ENCODE assay signal across 16 cellular contexts in genomic region chr17:74216505-74216904, GRCh38. TPM values are rescaled to one million over a fixed set of nuclear protein-coding genes. Genes with fewer than 3 reads are reported as not detected.
DNase-seq lines count a peak whose midpoint lies in the region; ATAC-seq and TF ChIP-seq lines count a peak whose summit lies in the region.
"Had no signal": no experiment of that assay in that cellular context is flagged by ENCODE, and none has a peak within 500 bp of the region (broad histone marks: within the 10 kb centered on the region; RNA-seq: fewer than 3 reads in every experiment).

No MANE protein-coding gene starts in this region.

- no peaks in the 10 kb centered on the region for H3K27me3 ChIP-seq in BLaER1
- H3K27me3 ChIP-seq in CD4-positive, alpha-beta T cell (ENCODE audit: control insufficient read depth, insufficient read depth, low read length): no peaks in the 10 kb centered on the region
- H3K27me3 ChIP-seq in gastrocnemius medialis: no peaks in the 10 kb centered on the region

- no peak for ATAC-seq in CD4-positive, alpha-beta T cell (ENCODE audit: poor library complexity)
- ATAC-seq in gastrocnemius medialis (no peak), HG03460 (IDR thresholded peaks at IDR 0.05; ENCODE audit: unreplicated experiment) (no peak), HG03439 (IDR thresholded peaks at IDR 0.05; ENCODE audit: unreplicated experiment) (no peak)
- ATAC-seq: HepG2 had no signal

- peaks cover 58% of the 10 kb centered on the region for H3K4me1 ChIP-seq in BLaER1
- H3K4me1 ChIP-seq in gastrocnemius medialis: peaks cover 48 to 53% of the 10 kb centered on the region in 2 donors

- no peak for TF ChIP-seq POLR2A in gastrocnemius medialis (IDR thresholded peaks at IDR 0.05)

- CTCF ChIA-PET in CD4-positive, alpha-beta T cell (lab: Charles Lee): interaction anchor here (1.5 kb wide), 1 partner anchor 17 kb away, joined by 5 read pairs; no protein-coding TSS in a partner anchor

- peak overlapping the region; percentile 45 for H3K4me3 Mint-ChIP-seq in CD4-positive, alpha-beta T cell
- H3K4me3 Mint-ChIP-seq in dendritic cell treated with granulocyte-macrophage colony-stimulating factor and Interleukin-4, amounts not matched to agents 40 ng/mL and 50 ng/mL, for 4 days: no peak overlapping the region

- H3K4me2 ChIP-seq in BLaER1: peak overlapping the region; percentile 95

- H4K20me1 ChIP-seq in BLaER1: peaks cover 79% of the 10 kb centered on the region

- H3K27ac Mint-ChIP-seq in CD4-positive, alpha-beta T cell: no peak overlapping the region
- peak overlapping the region; percentile 62 for H3K27ac Mint-ChIP-seq in dendritic cell treated with granulocyte-macrophage colony-stimulating factor and Interleukin-4, amounts not matched to agents 40 ng/mL and 50 ng/mL, for 4 days

- no peak overlapping the region for H3K9ac ChIP-seq in BLaER1

- no peaks in the 10 kb centered on the region for H3K9me3 Mint-ChIP-seq in CD4-positive, alpha-beta T cell
- no peaks in the 10 kb centered on the region for H3K9me3 Mint-ChIP-seq in dendritic cell treated with granulocyte-macrophage colony-stimulating factor and Interleukin-4, amounts not matched to agents 40 ng/mL and 50 ng/mL, for 4 days
- H3K9me3 Mint-ChIP-seq: CD14-positive monocyte had no signal

- H3K27me3 Mint-ChIP-seq in CD4-positive, alpha-beta T cell: no peaks in the 10 kb centered on the region
- no peaks in the 10 kb centered on the region for H3K27me3 Mint-ChIP-seq in dendritic cell treated with granulocyte-macrophage colony-stimulating factor and Interleukin-4, amounts not matched to agents 40 ng/mL and 50 ng/mL, for 4 days

- no peak for DNase-seq in CD4-positive, alpha-beta T cell
- DNase-seq in gastrocnemius medialis (no peak), iPS-NIHi7 (ENCODE audit: extremely low spot score) (no peak)
- DNase-seq: DMS 273 treated with DMSO at 0.1 percent for 48 hours, DND-41, HCEC 1CT, KBM-7, SIG-M5 had no signal

- in situ Hi-C loops in gastrocnemius medialis (cut with MboI; ENCODE audit: low sequenced_read_pairs in 4 of 4): loop anchor here in 3 of 4 donors (10.0 to 25.0 kb wide), 3 partner anchors 146 to 271 kb away; partner anchors contain the start of genes BTBD17 (in 1 of the 3) and GPR142 (in 1 of the 3)

- H3K9me3 ChIP-seq in BLaER1: no peaks in the 10 kb centered on the region
- no peaks in the 10 kb centered on the region for H3K9me3 ChIP-seq in CD4-positive, alpha-beta T cell (ENCODE audit: control insufficient read depth, low read length)
- H3K9me3 ChIP-seq in gastrocnemius medialis: no peaks in the 10 kb centered on the region

- H3K4me3 ChIP-seq in BLaER1 (no peak overlapping the region), gastrocnemius medialis (no peak overlapping the region)

- peaks cover 32% of the 10 kb centered on the region for H3K4me1 Mint-ChIP-seq in CD4-positive, alpha-beta T cell (ENCODE audit: low read depth)
- H3K4me1 Mint-ChIP-seq in dendritic cell treated with granulocyte-macrophage colony-stimulating factor and Interleukin-4, amounts not matched to agents 40 ng/mL and 50 ng/mL, for 4 days (ENCODE audit: low read depth): peaks cover 81% of the 10 kb centered on the region

- no peak for TF ChIP-seq CTCF in CD4-positive, alpha-beta T cell (IDR thresholded peaks at IDR 0.05)
- TF ChIP-seq CTCF in gastrocnemius medialis (IDR thresholded peaks at IDR 0.05 in 4 of 5, conservative IDR thresholded peaks at IDR 0.05 in 1 of 5): no peak

- H3K36me3 ChIP-seq in BLaER1 (peaks cover 5% of the 10 kb centered on the region), gastrocnemius medialis (no peaks in the 10 kb centered on the region)

- H3K27ac ChIP-seq in BLaER1: peak overlapping the region; percentile 58
- no peak overlapping the region for H3K27ac ChIP-seq in CD4-positive, alpha-beta T cell (ENCODE audit: low read depth, low read length)
- H3K27ac ChIP-seq in gastrocnemius medialis: peak overlapping the region; percentile 88 to 96 (median 94)

- POLR2A ChIA-PET in CD4-positive, alpha-beta T cell (lab: Charles Lee): no interaction called here

- peaks cover 18% of the 10 kb centered on the region for H3K36me3 Mint-ChIP-seq in CD4-positive, alpha-beta T cell (ENCODE audit: low read depth)
- H3K36me3 Mint-ChIP-seq in dendritic cell treated with granulocyte-macrophage colony-stimulating factor and Interleukin-4, amounts not matched to agents 40 ng/mL and 50 ng/mL, for 4 days (ENCODE audit: low read depth): peaks cover 90% of the 10 kb centered on the region

- intact Hi-C loops in CD4-positive, alpha-beta T cell (cut with DNase I, micrococcal nuclease): no loop called here
- intact Hi-C loops in dendritic cell treated with granulocyte-macrophage colony-stimulating factor and Interleukin-4, amounts not matched to agents 40 ng/mL and 50 ng/mL, for 4 days (cut with micrococcal nuclease): no loop called here
- intact Hi-C loops in gastrocnemius medialis (cut with DNase I; ENCODE audit: low total_unique reads): loop anchor here (10.0 kb wide), 3 partner anchors 148 to 558 kb away; partner anchors contain the start of genes BTBD17, GPR142 and NAT9

RNA-seq across cellular contexts. Expression of gene TTYH2, which starts 3.1 kb away (rescaled TPM):
- 1 to 10 TPM; 4.4 to 5.4 TPM for total RNA-seq in CD4-positive, alpha-beta T cell
- 10 to 100 TPM in 2 of 4 donors, 1 to 10 TPM in 2; 4.7 to 19.2 (median 11.4) TPM for total RNA-seq in gastrocnemius medialis

RNA-seq across cellular contexts. Expression of gene RPL38, which starts 13.0 kb away (rescaled TPM):
- 1,000 to 10,000 TPM; 2,305 to 2,531 TPM for total RNA-seq in CD4-positive, alpha-beta T cell
- 100 to 1,000 TPM; 346 to 472 (median 443) TPM for total RNA-seq in gastrocnemius medialis

RNA-seq across cellular contexts. Expression of gene DNAI2, which starts 57.5 kb away (rescaled TPM):
- total RNA-seq in CD4-positive, alpha-beta T cell: 1 to 10 TPM in 1 of 2 experiments, under 1 TPM in 1; 0.66 to 1.2 TPM
- not detected for total RNA-seq in gastrocnemius medialis
- total RNA-seq: G401, HepG2, RPMI7951 had no signal

Comparison
In these comparisons a context has a peak if more than half of its experiments do, and no peak if none do; other contexts are left out.
1. RNA of gene RPL38, which starts 13.0 kb away (total RNA-seq): 2,305 to 2,531 TPM in CD4-positive, alpha-beta T cell; 346 to 472 TPM in gastrocnemius medialis; every median in the first group is over 4 times any median in the second.